Comparison of ENCODE assay signal across 11 cellular contexts in the genomic region with DNA sequence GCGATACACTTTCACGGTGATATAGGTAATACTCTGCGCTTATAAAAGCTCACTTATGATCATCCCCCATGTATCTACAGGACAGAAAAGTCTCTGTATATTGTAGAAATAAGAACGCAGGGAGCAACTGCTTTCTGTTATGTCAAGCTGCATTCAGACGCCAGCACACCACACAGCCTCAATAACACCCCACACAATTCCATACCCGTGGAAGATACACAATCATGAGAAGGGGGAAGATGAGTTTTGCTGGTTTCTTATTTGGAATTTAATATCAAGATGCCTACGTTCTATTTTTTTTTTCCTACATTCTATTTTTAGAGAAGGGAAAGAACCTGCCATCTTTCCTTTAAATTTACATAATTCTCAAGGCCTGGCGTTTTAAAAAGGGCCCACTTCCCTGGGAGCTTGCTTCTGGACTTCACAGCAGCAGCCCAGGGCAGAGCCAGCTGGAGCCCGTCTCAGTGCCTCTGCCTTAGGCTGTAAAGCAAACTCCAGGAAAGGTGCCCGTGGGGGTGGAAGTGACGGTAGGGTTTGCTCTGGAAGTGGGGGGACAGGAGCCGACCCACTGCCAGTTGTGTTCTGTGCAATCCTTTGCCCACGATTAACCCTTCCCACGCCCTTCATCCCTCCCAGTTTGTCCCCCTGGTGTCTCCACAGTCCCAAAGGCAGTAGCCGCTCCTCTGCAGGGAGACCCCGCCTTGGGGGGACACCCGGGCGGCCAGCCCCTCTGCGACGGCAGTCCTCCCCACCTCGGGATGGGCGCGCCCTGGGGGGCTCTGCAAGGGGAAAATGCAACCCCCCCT. TPM values are rescaled to one million over a fixed set of nuclear protein-coding genes. Genes with fewer than 3 reads are reported as not detected.
A peak's percentile ranks its signal among the peaks of the same experiment; 100 is the strongest.
DNase-seq lines count a peak whose midpoint lies in the region; ATAC-seq, FAIRE-seq and TF ChIP-seq lines count a peak whose summit lies in the region.
"Had no signal": no experiment of that assay in that cellular context is flagged by ENCODE, and none has a peak within 500 bp of the region (broad histone marks: within the 10 kb centered on the region; RNA-seq: fewer than 3 reads in every experiment).

No MANE protein-coding gene starts in this region.

- peaks cover 28% of the 10 kb centered on the region for H3K36me3 Mint-ChIP-seq in CD8-positive, alpha-beta T cell
- H3K36me3 Mint-ChIP-seq in astrocyte (ENCODE audit: low read depth, unreplicated experiment), result no peaks in the 10 kb centered on the region

- peaks cover 70% of the 10 kb centered on the region for H3K79me2 ChIP-seq in astrocyte (ENCODE audit: insufficient read depth, low read length)

- H3K36me3 ChIP-seq in CD8-positive, alpha-beta T cell (ENCODE audit: insufficient read depth, low read length), result no peaks in the 10 kb centered on the region
- no peaks in the 10 kb centered on the region for H3K36me3 ChIP-seq in astrocyte (ENCODE audit: insufficient read depth, low read length)
- H3K36me3 ChIP-seq in right atrium auricular region, result peaks cover 6% of the 10 kb centered on the region
- H3K36me3 ChIP-seq in A673 (ENCODE audit: insufficient read depth, low read length, poor library complexity, severe bottlenecking), result no peaks in the 10 kb centered on the region

- H3K9me3 Mint-ChIP-seq in CD8-positive, alpha-beta T cell, result no peaks in the 10 kb centered on the region
- H3K9me3 Mint-ChIP-seq in astrocyte (ENCODE audit: unreplicated experiment), result no peaks in the 10 kb centered on the region

- H3K4me1 Mint-ChIP-seq in CD8-positive, alpha-beta T cell (ENCODE audit: low read depth), result peaks cover 44% of the 10 kb centered on the region
- peaks cover 17% of the 10 kb centered on the region for H3K4me1 Mint-ChIP-seq in astrocyte (ENCODE audit: low read depth, unreplicated experiment)

- TF ChIP-seq CTCF in CD8-positive, alpha-beta T cell (IDR thresholded peaks at IDR 0.05), result no peak
- no peak for TF ChIP-seq CTCF in astrocyte (IDR thresholded peaks at IDR 0.05; ENCODE audit: insufficient read depth, low read depth, low read length)
- no peak for TF ChIP-seq CTCF in right atrium auricular region (IDR thresholded peaks at IDR 0.05)
- TF ChIP-seq CTCF in retinal pigment epithelial cell (conservative IDR thresholded peaks at IDR 0.05; ENCODE audit: low read depth, low read length), result no peak
- TF ChIP-seq CTCF in A673 (conservative IDR thresholded peaks at IDR 0.05; ENCODE audit: low read depth, low read length), result no peak

- peak overlapping the region; percentile 57 for H2AFZ ChIP-seq in astrocyte (ENCODE audit: low read depth, low read length)

- H3K4me1 ChIP-seq in CD8-positive, alpha-beta T cell (ENCODE audit: insufficient read depth, low read length), result peaks cover 27% of the 10 kb centered on the region
- H3K4me1 ChIP-seq in astrocyte (ENCODE audit: insufficient read depth, low read length) (peaks cover 31% of the 10 kb centered on the region), right atrium auricular region (peaks cover 0 to 57% of the 10 kb centered on the region in 2 donors), A673 (ENCODE audit: insufficient read depth, low read length, poor library complexity, severe bottlenecking) (peaks cover 12% of the 10 kb centered on the region)

- H3K27me3 Mint-ChIP-seq in CD8-positive, alpha-beta T cell (ENCODE audit: low read depth), result peaks cover 3% of the 10 kb centered on the region
- H3K27me3 Mint-ChIP-seq in astrocyte (ENCODE audit: low read depth, unreplicated experiment), result peaks cover 41% of the 10 kb centered on the region

- no peaks in the 10 kb centered on the region for H3K27me3 ChIP-seq in CD8-positive, alpha-beta T cell (ENCODE audit: insufficient read depth, low read length)
- H3K27me3 ChIP-seq in astrocyte (ENCODE audit: insufficient read depth, low read length), result no peaks in the 10 kb centered on the region
- H3K27me3 ChIP-seq in right atrium auricular region, result no peaks in the 10 kb centered on the region
- H3K27me3 ChIP-seq in A673 (replicated peaks; ENCODE audit: insufficient read depth, low read depth, low read length, poor library complexity), result peaks cover 54% of the 10 kb centered on the region

- H3K4me3 Mint-ChIP-seq in CD8-positive, alpha-beta T cell, result peak overlapping the region; percentile 10
- H3K4me3 Mint-ChIP-seq in astrocyte (ENCODE audit: unreplicated experiment), result no peak overlapping the region

- CTCF ChIA-PET in CD8-positive, alpha-beta T cell (lab: Charles Lee), result no interaction called here
- CTCF ChIA-PET in A673 (lab: Charles Lee), result no interaction called here

- no peak for ATAC-seq in CD8-positive, alpha-beta T cell

- H3K27ac Mint-ChIP-seq in CD8-positive, alpha-beta T cell, result no peak overlapping the region
- H3K27ac Mint-ChIP-seq in astrocyte (ENCODE audit: unreplicated experiment), result no peak overlapping the region

- no peak overlapping the region for H3K27ac ChIP-seq in CD8-positive, alpha-beta T cell (ENCODE audit: low read depth, low read length)
- H3K27ac ChIP-seq in astrocyte (ENCODE audit: low read depth, low read length), result no peak overlapping the region
- H3K27ac ChIP-seq in right atrium auricular region, result peak overlapping the region; percentile 94 to 98
- no peak overlapping the region for H3K27ac ChIP-seq in A673 (ENCODE audit: low read depth, low read length, poor library complexity, severe bottlenecking)

- H3K9ac ChIP-seq in astrocyte (ENCODE audit: low read length), result peak overlapping the region; percentile 7

- DNase-seq in CD8-positive, alpha-beta T cell, result no peak
- DNase-seq in astrocyte (ENCODE audit: low read depth) (peak; percentile 14), right atrium auricular region (ENCODE audit: low spot score) (no peak), retinal pigment epithelial cell (ENCODE audit: low read depth) (no peak), SKM-1 (lab: John Stamatoyannopoulos, UW; ENCODE audit: unreplicated experiment) (no peak), A673 (ENCODE audit: low spot score) (no peak), GOT3 (lab: John Stamatoyannopoulos, UW) (no peak)
- no peak for DNase-seq in effector CD8-positive, alpha-beta T cell (lab: John Stamatoyannopoulos, UW)
- DNase-seq: DMS153, NCI-H2171 had no signal

- POLR2A ChIA-PET in CD8-positive, alpha-beta T cell (lab: Charles Lee), result no interaction called here
- POLR2A ChIA-PET in A673 (lab: Charles Lee; ENCODE audit: low non-redundant PET), result no interaction called here

- FAIRE-seq in astrocyte (lab: Jason Lieb, UNC), result no peak
- FAIRE-seq: TTC549 had no signal

- intact Hi-C loops in CD8-positive, alpha-beta T cell (cut with DNase I, micrococcal nuclease), result loop anchor here in 1 of 2 experiments (2.0 kb wide), 1 partner anchor 133 kb away; no protein-coding TSS in a partner anchor
- intact Hi-C loops in A673 (cut with micrococcal nuclease; ENCODE audit: unreplicated experiment), result no loop called here

- peak overlapping the region; percentile 81 for H3K4me2 ChIP-seq in astrocyte (ENCODE audit: low read length)

- no TSS peak for BruUV-seq in A673 (replicated peaks; lab: Mats Ljungman, UMichigan)

- no peaks in the 10 kb centered on the region for H3K9me3 ChIP-seq in CD8-positive, alpha-beta T cell (ENCODE audit: low read length)
- H3K9me3 ChIP-seq in astrocyte (ENCODE audit: insufficient read depth, low read depth, low read length) (no peaks in the 10 kb centered on the region), right atrium auricular region (no peaks in the 10 kb centered on the region), A673 (ENCODE audit: low read depth, low read length, poor library complexity, severe bottlenecking) (no peaks in the 10 kb centered on the region)

- H3K4me3 ChIP-seq in CD8-positive, alpha-beta T cell (ENCODE audit: low read depth, low read length), result no peak overlapping the region
- H3K4me3 ChIP-seq in astrocyte (ENCODE audit: insufficient read depth, low read depth, low read length) (no peak overlapping the region), right atrium auricular region (peak overlapping the region; percentile 42 to 51), retinal pigment epithelial cell (ENCODE audit: low read length) (peak overlapping the region; percentile 50), A673 (ENCODE audit: low read depth, low read length, poor library complexity, severe bottlenecking) (no peak overlapping the region)

- peaks cover 47% of the 10 kb centered on the region for H4K20me1 ChIP-seq in astrocyte (ENCODE audit: insufficient read depth, low read length)

RNA-seq across cellular contexts. Expression of a gene that starts 5.3 kb away (rescaled TPM):
- total RNA-seq in CD8-positive, alpha-beta T cell, result 1 to 10 TPM; 6.3 to 7.8 TPM
- total RNA-seq in astrocyte (8.4 and 12.7 TPM in 2 replicates), right atrium auricular region (10 to 100 TPM; 16.7 to 33.9 TPM), A673 (2021) (6.9 and 7.4 TPM in 2 replicates)

RNA-seq across cellular contexts. Expression of a gene that starts 6.9 kb away (rescaled TPM):
- 10 to 100 TPM; 21.5 to 23.4 TPM for total RNA-seq in CD8-positive, alpha-beta T cell
- total RNA-seq in astrocyte, result 2.7 and 2.9 TPM in 2 replicates
- total RNA-seq in right atrium auricular region, result 10 to 100 TPM; 14.5 to 19.4 TPM
- total RNA-seq in A673 (2021), result 1.8 and 3.6 TPM in 2 replicates

Comparison
In these comparisons a context has a peak if more than half of its experiments do, and no peak if none do; other contexts are left out.
1. H3K27ac ChIP-seq: peak in right atrium auricular region (2 of 2); none in CD8-positive, alpha-beta T cell (single experiment), astrocyte (single experiment) and A673 (single experiment).
2. H3K4me3 ChIP-seq: peak in right atrium auricular region (2 of 2) and retinal pigment epithelial cell (single experiment); none in CD8-positive, alpha-beta T cell (single experiment), astrocyte (single experiment) and A673 (single experiment).